21 cellular contexts compared by ENCODE assay signal in genomic region chr10:22453320-22453719, GRCh38.
"Had no signal": no experiment of that assay in that cellular context is flagged by ENCODE, and none has a peak within 500 bp of the region (broad histone marks: within the 10 kb centered on the region; RNA-seq: fewer than 3 reads in every experiment).

No MANE protein-coding gene starts in this region.

- H3K27me3 ChIP-seq: ascending aorta, cardiac muscle cell had no signal

- H3K4me3 ChIP-seq: ascending aorta, cardiac muscle cell, PC-9 had no signal

- H3K27ac Mint-ChIP-seq: activated CD4-positive, alpha-beta T cell treated with anti-CD3 and anti-CD28 coated beads for 36 hours; activated CD4-positive, alpha-beta T cell treated with anti-CD3 and anti-CD28 coated beads, Interleukin-2, amount 10 ng/mL, durations not matched to agents 7 days and 5 days; activated CD8-positive, alpha-beta T cell treated with anti-CD3 and anti-CD28 coated beads, Interleukin-2, amount 10 ng/mL, durations not matched to agents 7 days and 5 days; activated naive CD4-positive, alpha-beta T cell treated with anti-CD3 and anti-CD28 coated beads, Interleukin-2, amount 50 U/mL, for 24 hours; activated naive CD8-positive, alpha-beta T cell treated with anti-CD3 and anti-CD28 coated beads, Interleukin-2, amount 10 ng/mL, durations not matched to agents 7 days and 5 days; activated T-cell treated with anti-CD3 and anti-CD28 coated beads, Interleukin-2, amount 50 U/mL, for 24 hours; activated T-helper 2 cell treated with anti-CD3 and anti-CD28 coated beads, Interferon-gamma antibody, Interleukin-2, Interleukin-4, amounts not matched to agents 10 μg/mL and 5 μg/mL and 100 μg/mL, durations not matched to agents 14 hours and 24 hours and 36 hours had no signal

- H3K36me3 Mint-ChIP-seq: activated naive CD4-positive, alpha-beta T cell treated with anti-CD3 and anti-CD28 coated beads, Interleukin-2, amount 50 U/mL, for 24 hours; activated naive CD8-positive, alpha-beta T cell treated with anti-CD3 and anti-CD28 coated beads, Interleukin-2, amount 10 ng/mL, durations not matched to agents 7 days and 5 days had no signal

- H3K9me3 Mint-ChIP-seq: activated naive CD4-positive, alpha-beta T cell treated with anti-CD3 and anti-CD28 coated beads, Interleukin-2, amount 50 U/mL, for 24 hours; activated naive CD8-positive, alpha-beta T cell treated with anti-CD3 and anti-CD28 coated beads, Interleukin-2, amount 10 ng/mL, durations not matched to agents 7 days and 5 days; activated T-cell treated with anti-CD3 and anti-CD28 coated beads, Interleukin-2, amount 50 U/mL, for 24 hours; activated T-helper 2 cell treated with anti-CD3 and anti-CD28 coated beads, Interferon-gamma antibody, Interleukin-2, Interleukin-4, amounts not matched to agents 10 μg/mL and 5 μg/mL and 100 μg/mL, durations not matched to agents 14 hours and 24 hours and 36 hours; central memory CD8-positive, alpha-beta T cell had no signal

- DNase-seq: activated CD4-positive, alpha-beta T cell treated with anti-CD3 and anti-CD28 coated beads for 36 hours; activated CD4-positive, alpha-beta T cell treated with anti-CD3 and anti-CD28 coated beads, Interleukin-2, amount 10 ng/mL, durations not matched to agents 7 days and 5 days; activated CD4-positive, alpha-beta T cell treated with anti-CD3 and anti-CD28 coated beads, Interleukin-2, amount 50 U/mL, for 48 hours; activated CD8-positive, alpha-beta T cell treated with anti-CD3 and anti-CD28 coated beads, Interleukin-2, amount 10 ng/mL, durations not matched to agents 7 days and 5 days; activated gamma-delta T cell; activated naive CD4-positive, alpha-beta T cell treated with Interleukin-2 at 50 U/mL for 16 hours; activated naive CD8-positive, alpha-beta T cell treated with anti-CD3 and anti-CD28 coated beads, Interleukin-2, amount 10 ng/mL, durations not matched to agents 7 days and 5 days; activated T-cell treated with anti-CD3 and anti-CD28 coated beads, Interleukin-2, amount 50 U/mL, for 24 hours; NCI-H524 treated with DMSO at 0.1 percent for 48 hours; NK-92 treated with Interleukin-12 subunit alpha and Interleukin-12 subunit beta, amount 100 ng/mL, for 24 hours; PC-9; SIG-M5 had no signal

- H3K9me3 ChIP-seq: ascending aorta had no signal

- H3K27ac ChIP-seq: ascending aorta, cardiac muscle cell, KMS-11, PC-9, RWPE1 had no signal

- H3K4me1 ChIP-seq: ascending aorta had no signal

- H3K9ac ChIP-seq: KMS-11 had no signal

- H3K36me3 ChIP-seq: ascending aorta, cardiac muscle cell had no signal

- ATAC-seq: activated CD4-positive, alpha-beta T cell treated with anti-CD3 and anti-CD28 coated beads for 36 hours; activated CD4-positive, CD25-positive, alpha-beta regulatory T cell treated with anti-CD3 and anti-CD28 coated beads, Interleukin-2, amount 50 U/mL, for 24 hours; activated CD8-positive, alpha-beta T cell treated with anti-CD3 and anti-CD28 coated beads, Interleukin-2, amount 10 ng/mL, durations not matched to agents 7 days and 5 days; Right ventricle myocardium inferior had no signal

- H2AFZ ChIP-seq: PC-9 had no signal

- H3K4me2 ChIP-seq: KMS-11, PC-9 had no signal

- H3K4me3 Mint-ChIP-seq: activated CD4-positive, alpha-beta T cell treated with anti-CD3 and anti-CD28 coated beads for 36 hours; activated CD4-positive, alpha-beta T cell treated with anti-CD3 and anti-CD28 coated beads, Interleukin-2, amount 10 ng/mL, durations not matched to agents 7 days and 5 days; activated CD8-positive, alpha-beta T cell treated with anti-CD3 and anti-CD28 coated beads, Interleukin-2, amount 10 ng/mL, durations not matched to agents 7 days and 5 days; activated naive CD4-positive, alpha-beta T cell treated with anti-CD3 and anti-CD28 coated beads, Interleukin-2, amount 50 U/mL, for 24 hours; activated naive CD8-positive, alpha-beta T cell treated with anti-CD3 and anti-CD28 coated beads, Interleukin-2, amount 10 ng/mL, durations not matched to agents 7 days and 5 days; activated T-cell treated with anti-CD3 and anti-CD28 coated beads, Interleukin-2, amount 50 U/mL, for 24 hours; central memory CD8-positive, alpha-beta T cell had no signal

- H3K4me1 Mint-ChIP-seq: central memory CD8-positive, alpha-beta T cell had no signal
